In the genomic region with DNA sequence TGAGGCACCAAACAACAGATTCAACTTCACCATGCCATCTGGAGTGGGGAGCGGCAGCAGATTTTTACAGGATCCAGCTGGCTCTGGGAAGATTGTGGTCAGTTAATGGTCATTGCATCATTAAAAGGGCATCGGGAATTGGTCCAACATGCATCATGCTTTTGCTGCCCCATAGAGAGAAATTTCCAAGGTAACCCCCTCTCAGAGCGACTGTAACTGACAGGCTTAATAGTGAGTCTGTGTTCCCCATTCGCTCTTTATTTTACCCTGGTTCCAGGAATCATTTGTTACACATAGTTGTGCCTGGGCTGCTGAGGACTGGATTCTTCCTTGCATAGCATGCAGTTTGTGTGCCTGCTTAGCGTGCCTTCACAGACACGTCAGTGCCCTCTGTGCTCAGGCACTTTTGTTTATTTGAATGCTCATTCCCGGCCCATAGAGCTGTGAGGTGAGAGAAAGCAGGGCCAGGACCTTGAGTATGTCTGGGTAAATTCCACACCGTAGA, we compare ENCODE assay signal across 15 cellular contexts. TPM values are rescaled to one million over a fixed set of nuclear protein-coding genes. Genes with fewer than 3 reads are reported as not detected.
DNase-seq lines count a peak whose midpoint lies in the region; ATAC-seq and TF ChIP-seq lines count a peak whose summit lies in the region.
"Had no signal": no experiment of that assay in that cellular context is flagged by ENCODE, and none has a peak within 500 bp of the region (broad histone marks: within the 10 kb centered on the region; RNA-seq: fewer than 3 reads in every experiment).

No MANE protein-coding gene starts in this region.

- peaks cover 39% of the 10 kb centered on the region for H3K4me1 Mint-ChIP-seq in GM23338

- in situ Hi-C loops in ACHN (cut with HindIII; ENCODE audit: low pct_ligation_motif_present, low pct_unique_long_range_greater_than_20kb, low sequenced_read_pairs), result no loop called here

- 61 to 79% methylated on average over 8 of the region's 8 CpGs for WGBS in body of pancreas, 2 donors

- intact Hi-C loops in body of pancreas (cut with DNase I), result loop anchor here (5.0 kb wide), 1 partner anchor 76 kb away; no protein-coding TSS in a partner anchor

- DNase-seq in ACHN (peak; percentile 83), H4 (ENCODE audit: low spot score) (peak; percentile 92), brain pericyte (ENCODE audit: low read depth, low spot score) (peak; percentile 53), kidney epithelial cell (ENCODE audit: low read depth) (peak; percentile 18), GM23338 (ENCODE audit: low spot score) (no peak), body of pancreas (no peak), inferior parietal cortex (ENCODE audit: extremely low spot score) (no peak)
- DNase-seq: erythroblast, GF-D8, MM.1S, NCI-H345, T-helper 2 cell had no signal

- H3K4me2 ChIP-seq in GM23338, result no peak overlapping the region

- H3K27me3 Mint-ChIP-seq in GM23338 (ENCODE audit: insufficient read depth, low read depth, poor library complexity), result peaks cover 13% of the 10 kb centered on the region

- H3K4me3 Mint-ChIP-seq in GM23338, result no peak overlapping the region
- H3K4me3 Mint-ChIP-seq: B cell; natural killer cell treated with Interleukin-12 subunit alpha and Interleukin-12 subunit beta and Interleukin-15 and Interleukin-18, amount 100 ng/mL, for 72 hours had no signal

- H3K27me3 ChIP-seq in kidney epithelial cell (ENCODE audit: control insufficient read depth, insufficient read depth, low read length) (no peaks in the 10 kb centered on the region), GM23338 (ENCODE audit: insufficient read depth) (no peaks in the 10 kb centered on the region), body of pancreas (no peaks in the 10 kb centered on the region)

- TF ChIP-seq CTCF in kidney epithelial cell (IDR thresholded peaks at IDR 0.05; ENCODE audit: insufficient read depth, low read length, poor library complexity, severe bottlenecking) (no peak), GM23338 (conservative IDR thresholded peaks at IDR 0.05; ENCODE audit: low read depth in 2 of 2) (no peak), body of pancreas (IDR thresholded peaks at IDR 0.05) (no peak)

- no peak overlapping the region for H3K4me3 ChIP-seq in kidney epithelial cell (ENCODE audit: low read depth, low read length)
- H3K4me3 ChIP-seq in GM23338, result no peak overlapping the region
- H3K4me3 ChIP-seq in body of pancreas, result no peak overlapping the region

- H3F3A ChIP-seq in GM23338 (replicated peaks; ENCODE audit: low read depth), result peaks cover 6% of the 10 kb centered on the region

- H3K4me1 ChIP-seq in GM23338 (ENCODE audit: insufficient read depth) (peaks cover 26% of the 10 kb centered on the region), body of pancreas (peaks cover 9% of the 10 kb centered on the region)

- peaks cover 14% of the 10 kb centered on the region for H3K36me3 Mint-ChIP-seq in GM23338 (ENCODE audit: low read depth)
- H3K36me3 Mint-ChIP-seq: natural killer cell treated with Interleukin-12 subunit alpha and Interleukin-12 subunit beta and Interleukin-15 and Interleukin-18, amount 100 ng/mL, for 72 hours had no signal

- no peak for TF ChIP-seq POLR2A in body of pancreas (IDR thresholded peaks at IDR 0.05)

- H3K9me3 Mint-ChIP-seq in GM23338, result peaks cover 14% of the 10 kb centered on the region
- H3K9me3 Mint-ChIP-seq: natural killer cell treated with Interleukin-12 subunit alpha and Interleukin-12 subunit beta and Interleukin-15 and Interleukin-18, amount 100 ng/mL, for 72 hours had no signal

- no peaks in the 10 kb centered on the region for H3K9me2 ChIP-seq in GM23338 (ENCODE audit: insufficient read depth)

- no peaks in the 10 kb centered on the region for H3K9me3 ChIP-seq in body of pancreas

- H3K79me2 ChIP-seq in GM23338 (replicated peaks; ENCODE audit: insufficient read depth), result no peaks in the 10 kb centered on the region

- no peaks in the 10 kb centered on the region for H4K20me1 ChIP-seq in GM23338 (replicated peaks; ENCODE audit: insufficient read depth)

- no peak overlapping the region for H2AFZ ChIP-seq in GM23338

- H3K27ac Mint-ChIP-seq in GM23338, result no peak overlapping the region
- H3K27ac Mint-ChIP-seq: B cell; natural killer cell treated with Interleukin-12 subunit alpha and Interleukin-12 subunit beta and Interleukin-15 and Interleukin-18, amount 100 ng/mL, for 72 hours had no signal

- H3K27ac ChIP-seq in GM23338 (ENCODE audit: low read depth) (no peak overlapping the region), body of pancreas (no peak overlapping the region)

- ATAC-seq in GM23338 (no peak), body of pancreas (no peak), GM19395 (IDR thresholded peaks at IDR 0.05; ENCODE audit: unreplicated experiment) (no peak)
- ATAC-seq: natural killer cell treated with Interleukin-12 subunit alpha and Interleukin-12 subunit beta and Interleukin-15 and Interleukin-18, amount 100 ng/mL, for 72 hours had no signal

- H3K36me3 ChIP-seq in kidney epithelial cell (ENCODE audit: control insufficient read depth, insufficient read depth, low read length) (no peaks in the 10 kb centered on the region), GM23338 (ENCODE audit: insufficient read depth) (no peaks in the 10 kb centered on the region), body of pancreas (replicated peaks in 1 of 2; ENCODE audit: insufficient read depth in 1 of 2, low read depth in 2 of 2) (no peaks in the 10 kb centered on the region)

TF ChIP-seq in GM23338, 12 proteins besides CTCF, POLR2A, EP300 and RAD21 (continues in another document):
- TF ChIP-seq STAT1 (IDR thresholded peaks at IDR 0.05; ENCODE audit: unreplicated experiment) (no peak), JUNB (IDR thresholded peaks at IDR 0.05; ENCODE audit: unreplicated experiment) (no peak), NANOG (IDR thresholded peaks at IDR 0.05; ENCODE audit: borderline replicate concordance) (no peak), EZH2phosphoT487 (IDR thresholded peaks at IDR 0.05; ENCODE audit: unreplicated experiment) (no peak)
- TF ChIP-seq, protein P1, sequence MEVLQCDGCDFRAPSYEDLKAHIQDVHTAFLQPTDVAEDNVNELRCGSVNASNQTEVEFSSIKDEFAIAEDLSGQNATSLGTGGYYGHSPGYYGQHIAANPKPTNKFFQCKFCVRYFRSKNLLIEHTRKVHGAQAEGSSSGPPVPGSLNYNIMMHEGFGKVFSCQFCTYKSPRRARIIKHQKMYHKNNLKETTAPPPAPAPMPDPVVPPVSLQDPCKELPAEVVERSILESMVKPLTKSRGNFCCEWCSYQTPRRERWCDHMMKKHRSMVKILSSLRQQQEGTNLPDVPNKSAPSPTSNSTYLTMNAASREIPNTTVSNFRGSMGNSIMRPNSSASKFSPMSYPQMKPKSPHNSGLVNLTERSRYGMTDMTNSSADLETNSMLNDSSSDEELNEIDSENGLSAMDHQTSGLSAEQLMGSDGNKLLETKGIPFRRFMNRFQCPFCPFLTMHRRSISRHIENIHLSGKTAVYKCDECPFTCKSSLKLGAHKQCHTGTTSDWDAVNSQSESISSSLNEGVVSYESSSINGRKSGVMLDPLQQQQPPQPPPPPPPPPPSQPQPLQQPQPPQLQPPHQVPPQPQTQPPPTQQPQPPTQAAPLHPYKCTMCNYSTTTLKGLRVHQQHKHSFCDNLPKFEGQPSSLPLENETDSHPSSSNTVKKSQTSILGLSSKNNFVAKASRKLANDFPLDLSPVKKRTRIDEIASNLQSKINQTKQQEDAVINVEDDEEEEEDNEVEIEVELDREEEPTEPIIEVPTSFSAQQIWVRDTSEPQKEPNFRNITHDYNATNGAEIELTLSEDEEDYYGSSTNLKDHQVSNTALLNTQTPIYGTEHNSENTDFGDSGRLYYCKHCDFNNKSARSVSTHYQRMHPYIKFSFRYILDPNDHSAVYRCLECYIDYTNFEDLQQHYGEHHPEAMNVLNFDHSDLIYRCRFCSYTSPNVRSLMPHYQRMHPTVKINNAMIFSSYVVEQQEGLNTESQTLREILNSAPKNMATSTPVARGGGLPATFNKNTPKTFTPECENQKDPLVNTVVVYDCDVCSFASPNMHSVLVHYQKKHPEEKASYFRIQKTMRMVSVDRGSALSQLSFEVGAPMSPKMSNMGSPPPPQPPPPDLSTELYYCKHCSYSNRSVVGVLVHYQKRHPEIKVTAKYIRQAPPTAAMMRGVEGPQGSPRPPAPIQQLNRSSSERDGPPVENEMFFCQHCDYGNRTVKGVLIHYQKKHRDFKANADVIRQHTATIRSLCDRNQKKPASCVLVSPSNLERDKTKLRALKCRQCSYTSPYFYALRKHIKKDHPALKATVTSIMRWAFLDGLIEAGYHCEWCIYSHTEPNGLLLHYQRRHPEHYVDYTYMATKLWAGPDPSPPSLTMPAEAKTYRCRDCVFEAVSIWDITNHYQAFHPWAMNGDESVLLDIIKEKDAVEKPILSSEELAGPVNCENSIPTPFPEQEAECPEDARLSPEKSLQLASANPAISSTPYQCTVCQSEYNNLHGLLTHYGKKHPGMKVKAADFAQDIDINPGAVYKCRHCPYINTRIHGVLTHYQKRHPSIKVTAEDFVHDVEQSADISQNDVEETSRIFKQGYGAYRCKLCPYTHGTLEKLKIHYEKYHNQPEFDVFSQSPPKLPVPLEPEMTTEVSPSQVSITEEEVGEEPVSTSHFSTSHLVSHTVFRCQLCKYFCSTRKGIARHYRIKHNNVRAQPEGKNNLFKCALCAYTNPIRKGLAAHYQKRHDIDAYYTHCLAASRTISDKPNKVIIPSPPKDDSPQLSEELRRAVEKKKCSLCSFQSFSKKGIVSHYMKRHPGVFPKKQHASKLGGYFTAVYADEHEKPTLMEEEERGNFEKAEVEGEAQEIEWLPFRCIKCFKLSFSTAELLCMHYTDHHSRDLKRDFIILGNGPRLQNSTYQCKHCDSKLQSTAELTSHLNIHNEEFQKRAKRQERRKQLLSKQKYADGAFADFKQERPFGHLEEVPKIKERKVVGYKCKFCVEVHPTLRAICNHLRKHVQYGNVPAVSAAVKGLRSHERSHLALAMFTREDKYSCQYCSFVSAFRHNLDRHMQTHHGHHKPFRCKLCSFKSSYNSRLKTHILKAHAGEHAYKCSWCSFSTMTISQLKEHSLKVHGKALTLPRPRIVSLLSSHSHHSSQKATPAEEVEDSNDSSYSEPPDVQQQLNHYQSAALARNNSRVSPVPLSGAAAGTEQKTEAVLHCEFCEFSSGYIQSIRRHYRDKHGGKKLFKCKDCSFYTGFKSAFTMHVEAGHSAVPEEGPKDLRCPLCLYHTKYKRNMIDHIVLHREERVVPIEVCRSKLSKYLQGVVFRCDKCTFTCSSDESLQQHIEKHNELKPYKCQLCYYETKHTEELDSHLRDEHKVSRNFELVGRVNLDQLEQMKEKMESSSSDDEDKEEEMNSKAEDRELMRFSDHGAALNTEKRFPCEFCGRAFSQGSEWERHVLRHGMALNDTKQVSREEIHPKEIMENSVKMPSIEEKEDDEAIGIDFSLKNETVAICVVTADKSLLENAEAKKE (CRISPR knock-in tag; IDR thresholded peaks at IDR 0.05), result no peak

RNA-seq across cellular contexts. Expression of a gene that starts 49.9 kb away (rescaled TPM):
- total RNA-seq in H4 (2014; rRNA removed; shearing (Covaris generic)), result 0.58 and 1.7 TPM in 2 replicates
- 0.55 and 0.96 TPM in 2 replicates for total RNA-seq in kidney epithelial cell
- total RNA-seq in GM23338 (2014; rRNA removed; shearing (Covaris generic)), result 6.7 and 12.2 TPM in 2 replicates
- 4.9 and 5.1 TPM in 2 replicates for polyA plus RNA-seq in GM23338 (2016; fragmentation: Nextera tagmentation; extraction: Ambion mirVana)
- total RNA-seq in body of pancreas, result 10 to 100 TPM in 1 of 2 donors, 1 to 10 TPM in 1; 1.6 to 14.8 TPM
- total RNA-seq: natural killer cell treated with Interleukin-12 subunit alpha and Interleukin-12 subunit beta and Interleukin-15 and Interleukin-18, amount 100 ng/mL, for 72 hours had no signal

Comparison
In these comparisons a context has a peak if more than half of its experiments do, and no peak if none do; other contexts are left out.
1. DNase-seq: peak in ACHN (single experiment), H4 (single experiment), brain pericyte (single experiment) and kidney epithelial cell (single experiment); none in GM23338 (single experiment), body of pancreas (0 of 4) and inferior parietal cortex (single experiment).